ENCODE assay signal across 13 cellular contexts in genomic region chr1:67626495-67627235, GRCh38. TPM values are rescaled to one million over a fixed set of nuclear protein-coding genes. Genes with fewer than 3 reads are reported as not detected.
DNase-seq lines count a peak whose midpoint lies in the region; ATAC-seq and TF ChIP-seq lines count a peak whose summit lies in the region.
"Had no signal": no experiment of that assay in that cellular context is flagged by ENCODE, and none has a peak within 500 bp of the region (broad histone marks: within the 10 kb centered on the region; RNA-seq: fewer than 3 reads in every experiment).

No MANE protein-coding gene starts in this region.

- H3K4me3 Mint-ChIP-seq in activated T-helper 2 cell treated with anti-CD3 and anti-CD28 coated beads, Interferon-gamma antibody, Interleukin-2, Interleukin-4, amounts not matched to agents 10 μg/mL and 5 μg/mL and 100 μg/mL, durations not matched to agents 14 hours and 24 hours and 36 hours (ENCODE audit: low read depth), result no peak overlapping the region
- H3K4me3 Mint-ChIP-seq in stimulated activated memory B cell treated with anti-CD40 and anti-IgM and Interleukin-4, amounts not matched to agents 10 μg/mL and 1 μg/mL and 100 μg/mL, for 72 hours, result no peak overlapping the region
- H3K4me3 Mint-ChIP-seq: activated T-cell treated with anti-CD3 and anti-CD28 coated beads, Interleukin-2, amount 50 U/mL, for 24 hours; mesothelial cell of epicardium had no signal

- intact Hi-C loops in activated T-helper 2 cell treated with anti-CD3 and anti-CD28 coated beads, Interferon-gamma antibody, Interleukin-2, Interleukin-4, amounts not matched to agents 10 μg/mL and 5 μg/mL and 100 μg/mL, durations not matched to agents 14 hours and 24 hours and 36 hours (cut with micrococcal nuclease), result no loop called here

- TF ChIP-seq CTCF in HFF-Myc (IDR thresholded peaks at IDR 0.05; ENCODE audit: low read depth, low read length, missing control alignments), result no peak
- no peak for TF ChIP-seq CTCF in fibroblast of pulmonary artery (IDR thresholded peaks at IDR 0.05; ENCODE audit: low read length, missing control alignments)

- no peak for ATAC-seq in GM21723 (IDR thresholded peaks at IDR 0.05; ENCODE audit: unreplicated experiment)
- ATAC-seq in HG03469 (IDR thresholded peaks at IDR 0.05; ENCODE audit: unreplicated experiment), result no peak
- no peak for ATAC-seq in stimulated activated memory B cell treated with anti-CD40 and anti-IgM and Interleukin-4, amounts not matched to agents 10 μg/mL and 1 μg/mL and 100 μg/mL, for 72 hours
- ATAC-seq: right lobe of liver had no signal

- H3K9me3 Mint-ChIP-seq in activated T-helper 2 cell treated with anti-CD3 and anti-CD28 coated beads, Interferon-gamma antibody, Interleukin-2, Interleukin-4, amounts not matched to agents 10 μg/mL and 5 μg/mL and 100 μg/mL, durations not matched to agents 14 hours and 24 hours and 36 hours, result no peaks in the 10 kb centered on the region
- peaks cover 5% of the 10 kb centered on the region for H3K9me3 Mint-ChIP-seq in stimulated activated memory B cell treated with anti-CD40 and anti-IgM and Interleukin-4, amounts not matched to agents 10 μg/mL and 1 μg/mL and 100 μg/mL, for 72 hours

- DNase-seq in HFF-Myc (ENCODE audit: extremely low read depth, low read depth) (peak; percentile 76), T1000 (lab: John Stamatoyannopoulos, UW) (peak; percentile 24), fibroblast of pulmonary artery (ENCODE audit: low read depth) (peak; percentile 93), skeletal muscle cell (ENCODE audit: low read depth) (peak; percentile 76)
- no peak for DNase-seq in activated T-helper 2 cell treated with anti-CD3 and anti-CD28 coated beads, Interferon-gamma antibody, Interleukin-2, Interleukin-4, amounts not matched to agents 10 μg/mL and 5 μg/mL and 100 μg/mL, durations not matched to agents 14 hours and 24 hours and 36 hours (ENCODE audit: low spot score)
- DNase-seq: activated T-cell treated with anti-CD3 and anti-CD28 coated beads, Interleukin-2, amount 50 U/mL, for 24 hours; NCI-H1694 treated with DMSO at 0.1 percent for 48 hours; right lobe of liver had no signal

- H3K4me3 ChIP-seq in HFF-Myc (replicated peaks; ENCODE audit: low read depth, low read length) (no peak overlapping the region), fibroblast of pulmonary artery (replicated peaks; ENCODE audit: low read depth, low read length) (no peak overlapping the region), skeletal muscle cell (ENCODE audit: low read depth, low read length) (no peak overlapping the region)
- H3K4me3 ChIP-seq: hepatocyte, right lobe of liver had no signal

- H3K36me3 Mint-ChIP-seq in activated T-helper 2 cell treated with anti-CD3 and anti-CD28 coated beads, Interferon-gamma antibody, Interleukin-2, Interleukin-4, amounts not matched to agents 10 μg/mL and 5 μg/mL and 100 μg/mL, durations not matched to agents 14 hours and 24 hours and 36 hours (ENCODE audit: low read depth), result no peaks in the 10 kb centered on the region
- no peaks in the 10 kb centered on the region for H3K36me3 Mint-ChIP-seq in stimulated activated memory B cell treated with anti-CD40 and anti-IgM and Interleukin-4, amounts not matched to agents 10 μg/mL and 1 μg/mL and 100 μg/mL, for 72 hours

- peaks cover 4% of the 10 kb centered on the region for H3K4me1 Mint-ChIP-seq in activated T-helper 2 cell treated with anti-CD3 and anti-CD28 coated beads, Interferon-gamma antibody, Interleukin-2, Interleukin-4, amounts not matched to agents 10 μg/mL and 5 μg/mL and 100 μg/mL, durations not matched to agents 14 hours and 24 hours and 36 hours (ENCODE audit: low read depth)
- no peaks in the 10 kb centered on the region for H3K4me1 Mint-ChIP-seq in stimulated activated memory B cell treated with anti-CD40 and anti-IgM and Interleukin-4, amounts not matched to agents 10 μg/mL and 1 μg/mL and 100 μg/mL, for 72 hours

- no peak overlapping the region for H3K27ac Mint-ChIP-seq in activated T-helper 2 cell treated with anti-CD3 and anti-CD28 coated beads, Interferon-gamma antibody, Interleukin-2, Interleukin-4, amounts not matched to agents 10 μg/mL and 5 μg/mL and 100 μg/mL, durations not matched to agents 14 hours and 24 hours and 36 hours
- H3K27ac Mint-ChIP-seq in stimulated activated memory B cell treated with anti-CD40 and anti-IgM and Interleukin-4, amounts not matched to agents 10 μg/mL and 1 μg/mL and 100 μg/mL, for 72 hours, result no peak overlapping the region
- H3K27ac Mint-ChIP-seq: activated T-cell treated with anti-CD3 and anti-CD28 coated beads, Interleukin-2, amount 50 U/mL, for 24 hours; mesothelial cell of epicardium had no signal

- H3K27me3 Mint-ChIP-seq in activated T-helper 2 cell treated with anti-CD3 and anti-CD28 coated beads, Interferon-gamma antibody, Interleukin-2, Interleukin-4, amounts not matched to agents 10 μg/mL and 5 μg/mL and 100 μg/mL, durations not matched to agents 14 hours and 24 hours and 36 hours (ENCODE audit: low read depth), result peaks cover 12% of the 10 kb centered on the region
- peaks cover 20% of the 10 kb centered on the region for H3K27me3 Mint-ChIP-seq in stimulated activated memory B cell treated with anti-CD40 and anti-IgM and Interleukin-4, amounts not matched to agents 10 μg/mL and 1 μg/mL and 100 μg/mL, for 72 hours

RNA-seq across cellular contexts. Expression of gene GADD45A, which starts 58.3 kb away (rescaled TPM):
- total RNA-seq in activated T-helper 2 cell treated with anti-CD3 and anti-CD28 coated beads, Interferon-gamma antibody, Interleukin-2, Interleukin-4, amounts not matched to agents 10 μg/mL and 5 μg/mL and 100 μg/mL, durations not matched to agents 14 hours and 24 hours and 36 hours, result 30.3 and 33.5 TPM in 2 replicates
